In the genomic region with DNA sequence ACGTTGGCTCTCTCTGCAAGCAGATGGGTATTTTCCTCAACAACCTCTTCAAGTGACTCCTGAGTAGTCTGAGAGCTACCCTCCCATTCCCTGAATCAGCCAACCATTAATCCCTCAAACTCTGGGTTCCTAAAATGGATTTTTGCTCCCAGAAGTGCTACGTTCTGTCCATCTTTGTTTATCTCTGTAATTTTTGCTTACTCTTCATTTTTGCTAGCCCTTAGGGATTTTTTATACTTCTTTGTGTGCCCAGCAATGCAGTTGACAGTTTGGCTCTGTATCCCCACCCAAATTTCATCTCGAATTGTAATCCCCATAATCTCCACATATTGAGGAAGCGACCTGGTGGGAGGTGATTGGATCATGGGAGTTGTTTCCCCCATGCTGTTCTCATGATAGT, we compare ENCODE assay signal across 3 cellular contexts.
A peak's percentile ranks its signal among the peaks of the same experiment; 100 is the strongest.
TF ChIP-seq lines count a peak whose summit lies in the region.

No MANE protein-coding gene starts in this region.

TF ChIP-seq in HepG2, 621 proteins besides CTCF, POLR2A, EP300 and RAD21:
- TF ChIP-seq POLR2AphosphoS2 (IDR thresholded peaks at IDR 0.05; ENCODE audit: low read depth, low read length) (no peak), MAFF (IDR thresholded peaks at IDR 0.05; ENCODE audit: low read depth, low read length) (peak; percentile 77), MAFK (conservative IDR thresholded peaks at IDR 0.05 in 1 of 2, IDR thresholded peaks at IDR 0.05 in 1 of 2; ENCODE audit: low read length in 2 of 2) (peak; percentile 79 to 84), ZSCAN30 (CRISPR knock-in tag; IDR thresholded peaks at IDR 0.05) (no peak)
TF ChIP-seq in HepG2: peak in this region for 2.

TF ChIP-seq in HCT116, 20 proteins besides CTCF, POLR2A, EP300 and RAD21:
- no peak for TF ChIP-seq FOSL1 (IDR thresholded peaks at IDR 0.05; ENCODE audit: low read depth)
- no peak for TF ChIP-seq ELF1 (IDR thresholded peaks at IDR 0.05; ENCODE audit: borderline replicate concordance, low read depth)
- TF ChIP-seq YY1 (IDR thresholded peaks at IDR 0.05; ENCODE audit: extremely low read depth, insufficient replicate concordance, low read depth, low read length): no peak
- no peak for TF ChIP-seq SP1 (IDR thresholded peaks at IDR 0.05; ENCODE audit: low read depth)
- TF ChIP-seq, protein P1, sequence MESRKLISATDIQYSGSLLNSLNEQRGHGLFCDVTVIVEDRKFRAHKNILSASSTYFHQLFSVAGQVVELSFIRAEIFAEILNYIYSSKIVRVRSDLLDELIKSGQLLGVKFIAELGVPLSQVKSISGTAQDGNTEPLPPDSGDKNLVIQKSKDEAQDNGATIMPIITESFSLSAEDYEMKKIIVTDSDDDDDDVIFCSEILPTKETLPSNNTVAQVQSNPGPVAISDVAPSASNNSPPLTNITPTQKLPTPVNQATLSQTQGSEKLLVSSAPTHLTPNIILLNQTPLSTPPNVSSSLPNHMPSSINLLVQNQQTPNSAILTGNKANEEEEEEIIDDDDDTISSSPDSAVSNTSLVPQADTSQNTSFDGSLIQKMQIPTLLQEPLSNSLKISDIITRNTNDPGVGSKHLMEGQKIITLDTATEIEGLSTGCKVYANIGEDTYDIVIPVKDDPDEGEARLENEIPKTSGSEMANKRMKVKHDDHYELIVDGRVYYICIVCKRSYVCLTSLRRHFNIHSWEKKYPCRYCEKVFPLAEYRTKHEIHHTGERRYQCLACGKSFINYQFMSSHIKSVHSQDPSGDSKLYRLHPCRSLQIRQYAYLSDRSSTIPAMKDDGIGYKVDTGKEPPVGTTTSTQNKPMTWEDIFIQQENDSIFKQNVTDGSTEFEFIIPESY (IDR thresholded peaks at IDR 0.05; ENCODE audit: extremely low read depth, insufficient replicate concordance, low read length): no peak
- no peak for TF ChIP-seq CBX3 (IDR thresholded peaks at IDR 0.05; ENCODE audit: low read depth)
- TF ChIP-seq ZNF274 (IDR thresholded peaks at IDR 0.05; ENCODE audit: low read depth, low read length): no peak
- no peak for TF ChIP-seq EZH2phosphoT487 (IDR thresholded peaks at IDR 0.05; ENCODE audit: borderline replicate concordance)
- TF ChIP-seq REST (IDR thresholded peaks at IDR 0.05; ENCODE audit: low read depth): no peak
- TF ChIP-seq SIN3A (IDR thresholded peaks at IDR 0.05; ENCODE audit: low read depth): no peak
- TF ChIP-seq, protein P2, sequence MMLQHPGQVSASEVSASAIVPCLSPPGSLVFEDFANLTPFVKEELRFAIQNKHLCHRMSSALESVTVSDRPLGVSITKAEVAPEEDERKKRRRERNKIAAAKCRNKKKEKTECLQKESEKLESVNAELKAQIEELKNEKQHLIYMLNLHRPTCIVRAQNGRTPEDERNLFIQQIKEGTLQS (IDR thresholded peaks at IDR 0.05): no peak
- no peak for TF ChIP-seq SRF (IDR thresholded peaks at IDR 0.05; ENCODE audit: low read depth)
- no peak for TF ChIP-seq ZFX (IDR thresholded peaks at IDR 0.05)

TF ChIP-seq in K562, 482 proteins besides CTCF, POLR2A, EP300 and RAD21:
- TF ChIP-seq MAFG (tag; conservative IDR thresholded peaks at IDR 0.05) (peak; percentile 49), ZNF408 (CRISPR knock-in tag; IDR thresholded peaks at IDR 0.05; ENCODE audit: low read depth) (no peak), ZNF134 (CRISPR knock-in tag; conservative IDR thresholded peaks at IDR 0.05) (no peak), MAFF (IDR thresholded peaks at IDR 0.05; ENCODE audit: low read length) (peak; percentile 53; the same call in 1 of the 2 replicates), MAFK (IDR thresholded peaks at IDR 0.05; ENCODE audit: low read length) (peak; percentile 29; the same call in 1 of the 2 replicates), PRMT5 (CRISPR knock-in tag; IDR thresholded peaks at IDR 0.05) (no peak), RBM25 (IDR thresholded peaks at IDR 0.05; ENCODE audit: low read depth, low read length, severe bottlenecking) (no peak), C11orf30 (IDR thresholded peaks at IDR 0.05; ENCODE audit: low read depth) (peak; percentile 76), CHD2 (IDR thresholded peaks at IDR 0.05; ENCODE audit: low read depth, low read length) (0 out of 2 replicates have a peak, but pooled peaks have one; percentile 27), ZNF316 (IDR thresholded peaks at IDR 0.05) (peak; percentile 85)
TF ChIP-seq in K562: peak in this region for 6.
